1 cellular context compared by ENCODE assay signal in the genomic region with DNA sequence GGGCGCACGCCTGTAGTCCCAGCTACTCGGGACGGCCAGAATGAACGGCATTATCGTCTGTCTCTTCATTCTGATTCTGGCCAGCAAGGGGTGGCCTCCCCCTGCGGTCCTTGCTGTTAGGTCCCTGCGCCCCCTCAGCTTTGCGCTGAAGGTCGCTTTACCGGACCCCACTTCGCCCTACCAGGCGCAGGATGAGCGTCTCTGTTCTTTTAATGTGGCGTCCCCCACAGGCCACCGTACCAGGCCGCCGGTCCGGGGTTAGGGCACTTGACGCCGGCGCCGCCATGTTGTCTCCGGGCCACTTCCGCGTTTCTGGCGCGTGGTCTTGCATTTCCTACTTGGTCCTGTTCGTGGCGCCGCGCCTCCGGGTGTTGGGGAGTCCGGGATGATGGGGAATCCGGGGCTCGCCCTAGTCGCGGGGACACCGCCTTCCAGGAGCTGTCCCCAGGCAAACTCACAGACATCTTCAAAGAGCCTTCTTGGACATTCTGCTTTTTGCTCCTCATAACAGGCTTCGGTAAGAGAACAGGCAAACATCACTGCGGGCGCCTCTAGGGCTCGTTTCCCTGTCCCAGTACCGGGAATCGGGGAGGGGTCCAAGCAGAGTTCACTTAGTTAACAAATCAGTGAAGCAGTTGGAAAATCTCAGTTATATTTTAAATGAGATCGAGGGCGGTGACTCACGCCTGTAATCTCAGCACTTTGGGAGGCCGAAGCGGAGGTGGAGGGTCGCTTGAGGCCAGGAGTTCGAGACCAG.
TF ChIP-seq lines count a peak whose summit lies in the region.

No MANE protein-coding gene starts in this region.

TF ChIP-seq in GM12878, 131 proteins besides CTCF, POLR2A, EP300 and RAD21 (continued from another document and continues in another):
- TF ChIP-seq, protein P1, sequence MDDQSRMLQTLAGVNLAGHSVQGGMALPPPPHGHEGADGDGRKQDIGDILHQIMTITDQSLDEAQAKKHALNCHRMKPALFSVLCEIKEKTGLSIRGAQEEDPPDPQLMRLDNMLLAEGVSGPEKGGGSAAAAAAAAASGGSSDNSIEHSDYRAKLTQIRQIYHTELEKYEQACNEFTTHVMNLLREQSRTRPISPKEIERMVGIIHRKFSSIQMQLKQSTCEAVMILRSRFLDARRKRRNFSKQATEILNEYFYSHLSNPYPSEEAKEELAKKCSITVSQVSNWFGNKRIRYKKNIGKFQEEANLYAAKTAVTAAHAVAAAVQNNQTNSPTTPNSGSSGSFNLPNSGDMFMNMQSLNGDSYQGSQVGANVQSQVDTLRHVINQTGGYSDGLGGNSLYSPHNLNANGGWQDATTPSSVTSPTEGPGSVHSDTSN (IDR thresholded peaks at IDR 0.05; ENCODE audit: insufficient replicate concordance, low read depth, low read length): peak; percentile 4
- peak; percentile 90 for TF ChIP-seq NR2C1 (IDR thresholded peaks at IDR 0.05)
- no peak for TF ChIP-seq MTA3 (IDR thresholded peaks at IDR 0.05; ENCODE audit: borderline replicate concordance, low read length)
- TF ChIP-seq, protein P2, sequence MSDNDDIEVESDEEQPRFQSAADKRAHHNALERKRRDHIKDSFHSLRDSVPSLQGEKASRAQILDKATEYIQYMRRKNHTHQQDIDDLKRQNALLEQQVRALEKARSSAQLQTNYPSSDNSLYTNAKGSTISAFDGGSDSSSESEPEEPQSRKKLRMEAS (IDR thresholded peaks at IDR 0.05; ENCODE audit: low read depth, low read length): peak; percentile 94
- TF ChIP-seq, protein P3, sequence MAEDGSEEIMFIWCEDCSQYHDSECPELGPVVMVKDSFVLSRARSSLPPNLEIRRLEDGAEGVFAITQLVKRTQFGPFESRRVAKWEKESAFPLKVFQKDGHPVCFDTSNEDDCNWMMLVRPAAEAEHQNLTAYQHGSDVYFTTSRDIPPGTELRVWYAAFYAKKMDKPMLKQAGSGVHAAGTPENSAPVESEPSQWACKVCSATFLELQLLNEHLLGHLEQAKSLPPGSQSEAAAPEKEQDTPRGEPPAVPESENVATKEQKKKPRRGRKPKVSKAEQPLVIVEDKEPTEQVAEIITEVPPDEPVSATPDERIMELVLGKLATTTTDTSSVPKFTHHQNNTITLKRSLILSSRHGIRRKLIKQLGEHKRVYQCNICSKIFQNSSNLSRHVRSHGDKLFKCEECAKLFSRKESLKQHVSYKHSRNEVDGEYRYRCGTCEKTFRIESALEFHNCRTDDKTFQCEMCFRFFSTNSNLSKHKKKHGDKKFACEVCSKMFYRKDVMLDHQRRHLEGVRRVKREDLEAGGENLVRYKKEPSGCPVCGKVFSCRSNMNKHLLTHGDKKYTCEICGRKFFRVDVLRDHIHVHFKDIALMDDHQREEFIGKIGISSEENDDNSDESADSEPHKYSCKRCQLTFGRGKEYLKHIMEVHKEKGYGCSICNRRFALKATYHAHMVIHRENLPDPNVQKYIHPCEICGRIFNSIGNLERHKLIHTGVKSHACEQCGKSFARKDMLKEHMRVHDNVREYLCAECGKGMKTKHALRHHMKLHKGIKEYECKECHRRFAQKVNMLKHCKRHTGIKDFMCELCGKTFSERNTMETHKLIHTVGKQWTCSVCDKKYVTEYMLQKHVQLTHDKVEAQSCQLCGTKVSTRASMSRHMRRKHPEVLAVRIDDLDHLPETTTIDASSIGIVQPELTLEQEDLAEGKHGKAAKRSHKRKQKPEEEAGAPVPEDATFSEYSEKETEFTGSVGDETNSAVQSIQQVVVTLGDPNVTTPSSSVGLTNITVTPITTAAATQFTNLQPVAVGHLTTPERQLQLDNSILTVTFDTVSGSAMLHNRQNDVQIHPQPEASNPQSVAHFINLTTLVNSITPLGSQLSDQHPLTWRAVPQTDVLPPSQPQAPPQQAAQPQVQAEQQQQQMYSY (CRISPR knock-in tag; IDR thresholded peaks at IDR 0.05): no peak
- TF ChIP-seq, protein P4, sequence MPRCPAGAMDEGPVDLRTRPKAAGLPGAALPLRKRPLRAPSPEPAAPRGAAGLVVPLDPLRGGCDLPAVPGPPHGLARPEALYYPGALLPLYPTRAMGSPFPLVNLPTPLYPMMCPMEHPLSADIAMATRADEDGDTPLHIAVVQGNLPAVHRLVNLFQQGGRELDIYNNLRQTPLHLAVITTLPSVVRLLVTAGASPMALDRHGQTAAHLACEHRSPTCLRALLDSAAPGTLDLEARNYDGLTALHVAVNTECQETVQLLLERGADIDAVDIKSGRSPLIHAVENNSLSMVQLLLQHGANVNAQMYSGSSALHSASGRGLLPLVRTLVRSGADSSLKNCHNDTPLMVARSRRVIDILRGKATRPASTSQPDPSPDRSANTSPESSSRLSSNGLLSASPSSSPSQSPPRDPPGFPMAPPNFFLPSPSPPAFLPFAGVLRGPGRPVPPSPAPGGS (IDR thresholded peaks at IDR 0.05; ENCODE audit: borderline replicate concordance, insufficient read depth, low read depth, low read length, poor library complexity, severe bottlenecking): no peak
- no peak for TF ChIP-seq MYB (IDR thresholded peaks at IDR 0.05; ENCODE audit: borderline replicate concordance, low read depth, low read length)
- no peak for TF ChIP-seq NFXL1 (IDR thresholded peaks at IDR 0.05; ENCODE audit: borderline replicate concordance)
- TF ChIP-seq, protein P5, sequence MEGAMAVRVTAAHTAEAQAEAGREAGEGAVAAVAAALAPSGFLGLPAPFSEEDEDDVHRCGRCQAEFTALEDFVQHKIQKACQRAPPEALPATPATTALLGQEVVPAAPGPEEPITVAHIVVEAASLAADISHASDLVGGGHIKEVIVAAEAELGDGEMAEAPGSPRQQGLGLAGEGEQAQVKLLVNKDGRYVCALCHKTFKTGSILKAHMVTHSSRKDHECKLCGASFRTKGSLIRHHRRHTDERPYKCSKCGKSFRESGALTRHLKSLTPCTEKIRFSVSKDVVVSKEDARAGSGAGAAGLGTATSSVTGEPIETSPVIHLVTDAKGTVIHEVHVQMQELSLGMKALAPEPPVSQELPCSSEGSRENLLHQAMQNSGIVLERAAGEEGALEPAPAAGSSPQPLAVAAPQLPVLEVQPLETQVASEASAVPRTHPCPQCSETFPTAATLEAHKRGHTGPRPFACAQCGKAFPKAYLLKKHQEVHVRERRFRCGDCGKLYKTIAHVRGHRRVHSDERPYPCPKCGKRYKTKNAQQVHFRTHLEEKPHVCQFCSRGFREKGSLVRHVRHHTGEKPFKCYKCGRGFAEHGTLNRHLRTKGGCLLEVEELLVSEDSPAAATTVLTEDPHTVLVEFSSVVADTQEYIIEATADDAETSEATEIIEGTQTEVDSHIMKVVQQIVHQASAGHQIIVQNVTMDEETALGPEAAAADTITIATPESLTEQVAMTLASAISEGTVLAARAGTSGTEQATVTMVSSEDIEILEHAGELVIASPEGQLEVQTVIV (IDR thresholded peaks at IDR 0.05; ENCODE audit: borderline replicate concordance, partially characterized antibody): peak; percentile 92
- TF ChIP-seq, protein P6, sequence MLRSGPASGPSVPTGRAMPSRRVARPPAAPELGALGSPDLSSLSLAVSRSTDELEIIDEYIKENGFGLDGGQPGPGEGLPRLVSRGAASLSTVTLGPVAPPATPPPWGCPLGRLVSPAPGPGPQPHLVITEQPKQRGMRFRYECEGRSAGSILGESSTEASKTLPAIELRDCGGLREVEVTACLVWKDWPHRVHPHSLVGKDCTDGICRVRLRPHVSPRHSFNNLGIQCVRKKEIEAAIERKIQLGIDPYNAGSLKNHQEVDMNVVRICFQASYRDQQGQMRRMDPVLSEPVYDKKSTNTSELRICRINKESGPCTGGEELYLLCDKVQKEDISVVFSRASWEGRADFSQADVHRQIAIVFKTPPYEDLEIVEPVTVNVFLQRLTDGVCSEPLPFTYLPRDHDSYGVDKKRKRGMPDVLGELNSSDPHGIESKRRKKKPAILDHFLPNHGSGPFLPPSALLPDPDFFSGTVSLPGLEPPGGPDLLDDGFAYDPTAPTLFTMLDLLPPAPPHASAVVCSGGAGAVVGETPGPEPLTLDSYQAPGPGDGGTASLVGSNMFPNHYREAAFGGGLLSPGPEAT (IDR thresholded peaks at IDR 0.05; ENCODE audit: low read depth): peak; percentile 79
- TF ChIP-seq, protein P7, sequence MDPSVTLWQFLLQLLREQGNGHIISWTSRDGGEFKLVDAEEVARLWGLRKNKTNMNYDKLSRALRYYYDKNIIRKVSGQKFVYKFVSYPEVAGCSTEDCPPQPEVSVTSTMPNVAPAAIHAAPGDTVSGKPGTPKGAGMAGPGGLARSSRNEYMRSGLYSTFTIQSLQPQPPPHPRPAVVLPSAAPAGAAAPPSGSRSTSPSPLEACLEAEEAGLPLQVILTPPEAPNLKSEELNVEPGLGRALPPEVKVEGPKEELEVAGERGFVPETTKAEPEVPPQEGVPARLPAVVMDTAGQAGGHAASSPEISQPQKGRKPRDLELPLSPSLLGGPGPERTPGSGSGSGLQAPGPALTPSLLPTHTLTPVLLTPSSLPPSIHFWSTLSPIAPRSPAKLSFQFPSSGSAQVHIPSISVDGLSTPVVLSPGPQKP (IDR thresholded peaks at IDR 0.05; ENCODE audit: low read depth, low read length): peak; percentile 62; the same call in 1 of the 2 replicates
- TF ChIP-seq IKZF2 (IDR thresholded peaks at IDR 0.05): peak; percentile 77 to 86
- TF ChIP-seq RBBP5 (conservative IDR thresholded peaks at IDR 0.05): no peak
- peak; percentile 92 for TF ChIP-seq HCFC1 (IDR thresholded peaks at IDR 0.05; ENCODE audit: low read length)
- TF ChIP-seq MTA2 (IDR thresholded peaks at IDR 0.05; ENCODE audit: low read depth): no peak
- peak; percentile 62 for TF ChIP-seq MYC (IDR thresholded peaks at IDR 0.05; ENCODE audit: insufficient read depth, insufficient read length, insufficient replicate concordance, low read length, severe bottlenecking)
- TF ChIP-seq, protein P8, sequence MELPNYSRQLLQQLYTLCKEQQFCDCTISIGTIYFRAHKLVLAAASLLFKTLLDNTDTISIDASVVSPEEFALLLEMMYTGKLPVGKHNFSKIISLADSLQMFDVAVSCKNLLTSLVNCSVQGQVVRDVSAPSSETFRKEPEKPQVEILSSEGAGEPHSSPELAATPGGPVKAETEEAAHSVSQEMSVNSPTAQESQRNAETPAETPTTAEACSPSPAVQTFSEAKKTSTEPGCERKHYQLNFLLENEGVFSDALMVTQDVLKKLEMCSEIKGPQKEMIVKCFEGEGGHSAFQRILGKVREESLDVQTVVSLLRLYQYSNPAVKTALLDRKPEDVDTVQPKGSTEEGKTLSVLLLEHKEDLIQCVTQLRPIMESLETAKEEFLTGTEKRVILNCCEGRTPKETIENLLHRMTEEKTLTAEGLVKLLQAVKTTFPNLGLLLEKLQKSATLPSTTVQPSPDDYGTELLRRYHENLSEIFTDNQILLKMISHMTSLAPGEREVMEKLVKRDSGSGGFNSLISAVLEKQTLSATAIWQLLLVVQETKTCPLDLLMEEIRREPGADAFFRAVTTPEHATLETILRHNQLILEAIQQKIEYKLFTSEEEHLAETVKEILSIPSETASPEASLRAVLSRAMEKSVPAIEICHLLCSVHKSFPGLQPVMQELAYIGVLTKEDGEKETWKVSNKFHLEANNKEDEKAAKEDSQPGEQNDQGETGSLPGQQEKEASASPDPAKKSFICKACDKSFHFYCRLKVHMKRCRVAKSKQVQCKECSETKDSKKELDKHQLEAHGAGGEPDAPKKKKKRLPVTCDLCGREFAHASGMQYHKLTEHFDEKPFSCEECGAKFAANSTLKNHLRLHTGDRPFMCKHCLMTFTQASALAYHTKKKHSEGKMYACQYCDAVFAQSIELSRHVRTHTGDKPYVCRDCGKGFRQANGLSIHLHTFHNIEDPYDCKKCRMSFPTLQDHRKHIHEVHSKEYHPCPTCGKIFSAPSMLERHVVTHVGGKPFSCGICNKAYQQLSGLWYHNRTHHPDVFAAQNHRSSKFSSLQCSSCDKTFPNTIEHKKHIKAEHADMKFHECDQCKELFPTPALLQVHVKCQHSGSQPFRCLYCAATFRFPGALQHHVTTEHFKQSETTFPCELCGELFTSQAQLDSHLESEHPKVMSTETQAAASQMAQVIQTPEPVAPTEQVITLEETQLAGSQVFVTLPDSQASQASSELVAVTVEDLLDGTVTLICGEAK (IDR thresholded peaks at IDR 0.05; ENCODE audit: borderline replicate concordance): peak; percentile 54; the same call in 1 of the 2 replicates
- TF ChIP-seq RCOR1 (conservative IDR thresholded peaks at IDR 0.05; ENCODE audit: low read depth, low read length): peak; percentile 78; the same call in 1 of the 2 replicates
- no peak for TF ChIP-seq ZZZ3 (IDR thresholded peaks at IDR 0.05; ENCODE audit: control insufficient read depth, insufficient read length, low read depth)
- no peak for TF ChIP-seq EZH2 (IDR thresholded peaks at IDR 0.05; ENCODE audit: borderline replicate concordance, control insufficient read depth, low read depth, low read length)
- TF ChIP-seq NFYA (IDR thresholded peaks at IDR 0.05; ENCODE audit: borderline replicate concordance, low read depth, low read length): no peak
- no peak for TF ChIP-seq PML (IDR thresholded peaks at IDR 0.05; ENCODE audit: low read length)
- TF ChIP-seq, protein P9, sequence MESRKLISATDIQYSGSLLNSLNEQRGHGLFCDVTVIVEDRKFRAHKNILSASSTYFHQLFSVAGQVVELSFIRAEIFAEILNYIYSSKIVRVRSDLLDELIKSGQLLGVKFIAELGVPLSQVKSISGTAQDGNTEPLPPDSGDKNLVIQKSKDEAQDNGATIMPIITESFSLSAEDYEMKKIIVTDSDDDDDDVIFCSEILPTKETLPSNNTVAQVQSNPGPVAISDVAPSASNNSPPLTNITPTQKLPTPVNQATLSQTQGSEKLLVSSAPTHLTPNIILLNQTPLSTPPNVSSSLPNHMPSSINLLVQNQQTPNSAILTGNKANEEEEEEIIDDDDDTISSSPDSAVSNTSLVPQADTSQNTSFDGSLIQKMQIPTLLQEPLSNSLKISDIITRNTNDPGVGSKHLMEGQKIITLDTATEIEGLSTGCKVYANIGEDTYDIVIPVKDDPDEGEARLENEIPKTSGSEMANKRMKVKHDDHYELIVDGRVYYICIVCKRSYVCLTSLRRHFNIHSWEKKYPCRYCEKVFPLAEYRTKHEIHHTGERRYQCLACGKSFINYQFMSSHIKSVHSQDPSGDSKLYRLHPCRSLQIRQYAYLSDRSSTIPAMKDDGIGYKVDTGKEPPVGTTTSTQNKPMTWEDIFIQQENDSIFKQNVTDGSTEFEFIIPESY (IDR thresholded peaks at IDR 0.05): no peak
- TF ChIP-seq BRCA1 (IDR thresholded peaks at IDR 0.05; ENCODE audit: low read depth, low read length): no peak
- TF ChIP-seq, protein P10, sequence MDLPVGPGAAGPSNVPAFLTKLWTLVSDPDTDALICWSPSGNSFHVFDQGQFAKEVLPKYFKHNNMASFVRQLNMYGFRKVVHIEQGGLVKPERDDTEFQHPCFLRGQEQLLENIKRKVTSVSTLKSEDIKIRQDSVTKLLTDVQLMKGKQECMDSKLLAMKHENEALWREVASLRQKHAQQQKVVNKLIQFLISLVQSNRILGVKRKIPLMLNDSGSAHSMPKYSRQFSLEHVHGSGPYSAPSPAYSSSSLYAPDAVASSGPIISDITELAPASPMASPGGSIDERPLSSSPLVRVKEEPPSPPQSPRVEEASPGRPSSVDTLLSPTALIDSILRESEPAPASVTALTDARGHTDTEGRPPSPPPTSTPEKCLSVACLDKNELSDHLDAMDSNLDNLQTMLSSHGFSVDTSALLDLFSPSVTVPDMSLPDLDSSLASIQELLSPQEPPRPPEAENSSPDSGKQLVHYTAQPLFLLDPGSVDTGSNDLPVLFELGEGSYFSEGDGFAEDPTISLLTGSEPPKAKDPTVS (IDR thresholded peaks at IDR 0.05; ENCODE audit: low read depth, low read length): no peak
- no peak for TF ChIP-seq ZNF274 (IDR thresholded peaks at IDR 0.05; ENCODE audit: insufficient read depth, insufficient read length)
- TF ChIP-seq RUNX3 (IDR thresholded peaks at IDR 0.05; ENCODE audit: low read length): peak; percentile 22; the same call in 1 of the 2 replicates
- peak in 1 of 2 experiments; percentile 25; a peak in 1 of 3 replicates for TF ChIP-seq EGR1 (IDR thresholded peaks at IDR 0.05; ENCODE audit: borderline replicate concordance in 1 of 2, low read depth in 2 of 2, low read length in 2 of 2)
